19 cellular contexts compared by ENCODE assay signal in genomic region chr5:58322453-58322852, GRCh38.
DNase-seq lines count a peak whose midpoint lies in the region; ATAC-seq, FAIRE-seq and TF ChIP-seq lines count a peak whose summit lies in the region.
"Had no signal": no experiment of that assay in that cellular context is flagged by ENCODE, and none has a peak within 500 bp of the region (broad histone marks: within the 10 kb centered on the region; RNA-seq: fewer than 3 reads in every experiment).

No MANE protein-coding gene starts in this region.

- no peak for TF ChIP-seq CTCF in AG10803 (conservative IDR thresholded peaks at IDR 0.05; ENCODE audit: low read length)
- no peak for TF ChIP-seq CTCF in PC-3 (conservative IDR thresholded peaks at IDR 0.05; ENCODE audit: low read depth, low read length)
- TF ChIP-seq CTCF in H1 (IDR thresholded peaks at IDR 0.05; ENCODE audit: control extremely low read depth in 1 of 3, insufficient read depth in 1 of 3, low read depth in 1 of 3, low read length in 3 of 3) = no peak
- TF ChIP-seq CTCF in uterus (IDR thresholded peaks at IDR 0.05) = no peak
- TF ChIP-seq CTCF in heart right ventricle (IDR thresholded peaks at IDR 0.05) = no peak

- H4K91ac ChIP-seq in H1 (replicated peaks; ENCODE audit: insufficient read length, low read length) = no peak overlapping the region

- no peak overlapping the region for H3K4ac ChIP-seq in H1 (replicated peaks; ENCODE audit: insufficient read length, low read depth, low read length)

- H3K56ac ChIP-seq in H1 (replicated peaks; ENCODE audit: insufficient read length, low read depth, low read length) = no peak overlapping the region

- no peak overlapping the region for H2BK120ac ChIP-seq in H1 (replicated peaks; ENCODE audit: low read depth, low read length)

- no peaks in the 10 kb centered on the region for H3K9me2 ChIP-seq in PC-3 (replicated peaks; ENCODE audit: low read length)

- BruUV-seq in PC-3 (replicated peaks; lab: Mats Ljungman, UMichigan) = no TSS peak

- H3K9ac ChIP-seq in PC-3 (ENCODE audit: low read length) (no peak overlapping the region), H1 (replicated peaks in 1 of 4; ENCODE audit: extremely low read depth in 1 of 4, low read depth in 3 of 4, low read length in 3 of 4) (no peak overlapping the region)
- H3K9ac ChIP-seq: BLaER1 treated with 17β-estradiol and CSF1 and Interleukin-3, amounts not matched to agents 10 nM and 100 nM had no signal

- H3K27me3 ChIP-seq in PC-3 (ENCODE audit: low read length) (no peaks in the 10 kb centered on the region), H1 (replicated peaks in 1 of 4; ENCODE audit: control insufficient read depth in 3 of 4, extremely low read depth in 1 of 4, insufficient read depth in 3 of 4, low read length in 3 of 4) (no peaks in the 10 kb centered on the region), uterus (no peaks in the 10 kb centered on the region), heart right ventricle (no peaks in the 10 kb centered on the region)
- H3K27me3 ChIP-seq: BLaER1 treated with 17β-estradiol and CSF1 and Interleukin-3, amounts not matched to agents 10 nM and 100 nM; esophagus squamous epithelium; right atrium auricular region had no signal

- FAIRE-seq in H1 (lab: Jason Lieb, UNC) = no peak
- FAIRE-seq: HepG2 had no signal

- 0 out of 2 replicates have a peak overlapping the region, but pooled peaks have one; percentile 22 for H3K4me2 ChIP-seq in PC-3 (ENCODE audit: low read length)
- H3K4me2 ChIP-seq in H1 (ENCODE audit: insufficient read depth in 1 of 2, low read depth in 2 of 2, low read length in 2 of 2) = no peak overlapping the region
- H3K4me2 ChIP-seq: BLaER1 treated with 17β-estradiol and CSF1 and Interleukin-3, amounts not matched to agents 10 nM and 100 nM had no signal

- H3K79me1 ChIP-seq in H1 (ENCODE audit: low read depth, low read length) = no peaks in the 10 kb centered on the region

- no peak overlapping the region for H3K18ac ChIP-seq in H1 (ENCODE audit: extremely low read depth, low read length)

- H2BK12ac ChIP-seq in H1 (ENCODE audit: low read depth, low read length) = no peak overlapping the region

- intact Hi-C loops in PC-3 (cut with micrococcal nuclease) (loop anchor here (10.0 kb wide), 1 partner anchor 78 kb away; no protein-coding TSS in a partner anchor), uterus (cut with DNase I; ENCODE audit: low total_unique reads) (no loop called here), heart right ventricle (cut with DNase I) (no loop called here)

- H4K5ac ChIP-seq in H1 (ENCODE audit: insufficient read length, low read depth, low read length) = no peak overlapping the region

- TF ChIP-seq RAD21 in H1 (IDR thresholded peaks at IDR 0.05 in 1 of 2, conservative IDR thresholded peaks at IDR 0.05 in 1 of 2; ENCODE audit: low read depth in 2 of 2, low read length in 2 of 2) = no peak

- no peak overlapping the region for H2BK20ac ChIP-seq in H1 (ENCODE audit: low read length)

- H3K79me2 ChIP-seq in PC-3 (ENCODE audit: low read length) (no peaks in the 10 kb centered on the region), H1 (ENCODE audit: control insufficient read depth in 1 of 2, insufficient read depth in 2 of 2, low read length in 2 of 2) (no peaks in the 10 kb centered on the region)

- ATAC-seq in PC-3 = peak; percentile 29; the same call in 1 of the 2 replicates
- ATAC-seq in HG03196 (IDR thresholded peaks at IDR 0.05; ENCODE audit: unreplicated experiment) = no peak
- no peak for ATAC-seq in heart right ventricle
- ATAC-seq: HepG2; stimulated activated memory B cell treated with anti-CD40 and anti-IgM and Interleukin-4, amounts not matched to agents 10 μg/mL and 1 μg/mL and 100 μg/mL, for 72 hours had no signal

- no peaks in the 10 kb centered on the region for H3F3A ChIP-seq in PC-3 (ENCODE audit: low read length, unreplicated experiment)

- H4K20me1 ChIP-seq in PC-3 (ENCODE audit: low read length) (no peaks in the 10 kb centered on the region), H1 (replicated peaks in 1 of 2; ENCODE audit: control insufficient read depth in 1 of 2, insufficient read depth in 2 of 2, low read length in 2 of 2) (no peaks in the 10 kb centered on the region)
- H4K20me1 ChIP-seq: BLaER1 treated with 17β-estradiol and CSF1 and Interleukin-3, amounts not matched to agents 10 nM and 100 nM had no signal

- no peak overlapping the region for H2BK5ac ChIP-seq in H1 (ENCODE audit: low read depth, low read length)

- WGBS in H1 (ENCODE audit: extremely low coverage in 1 of 2, insufficient coverage in 1 of 2, insufficient read length in 1 of 2, insufficient replicate concordance in 2 of 2, low coverage in 1 of 2, low lambda C conversion rate in 2 of 2, missing lambda C conversion rate in 1 of 2), 2 experiments = 59% methylated on average over 3 of the region's 3 CpGs; no CpG with 5 or more reads in 1 of the 2 experiments
- WGBS in heart right ventricle, 2 donors = 44 to 51% methylated on average over 3 of the region's 3 CpGs

- H4K8ac ChIP-seq in H1 (ENCODE audit: extremely low read depth, insufficient read depth, low read length) = no peak overlapping the region

- H3K23me2 ChIP-seq in H1 (ENCODE audit: low read depth, low read length) = no peaks in the 10 kb centered on the region

- CTCF ChIA-PET in PC-3 (lab: Charles Lee) (no interaction called here), H1 (lab: Charles Lee; ENCODE audit: partially characterized antibody) (interaction anchor here (0.8 to 1.4 kb wide), 2 partner anchors 13 to 138 kb away, joined by 3 to 4 read pairs; partner anchors contain the start of gene PLK2)

- H3K14ac ChIP-seq in H1 (ENCODE audit: insufficient read length) = no peak overlapping the region

- H3K36me3 ChIP-seq in PC-3 (ENCODE audit: low read depth, low read length) (no peaks in the 10 kb centered on the region), H1 (ENCODE audit: control insufficient read depth in 2 of 4, insufficient read depth in 4 of 4, low read length in 3 of 4) (no peaks in the 10 kb centered on the region), uterus (no peaks in the 10 kb centered on the region), heart right ventricle (no peaks in the 10 kb centered on the region)
- H3K36me3 ChIP-seq: BLaER1 treated with 17β-estradiol and CSF1 and Interleukin-3, amounts not matched to agents 10 nM and 100 nM; esophagus squamous epithelium; right atrium auricular region had no signal

- H2BK15ac ChIP-seq in H1 (ENCODE audit: low read length) = no peak overlapping the region

- H3K4me3 ChIP-seq in AG10803 (ENCODE audit: low read length) (no peak overlapping the region), PC-3 (ENCODE audit: low read length) (no peak overlapping the region; the same call in 1 of the 2 replicates), H1 (ENCODE audit: extremely low read depth in 1 of 4, insufficient read depth in 2 of 4, low read depth in 3 of 4, low read length in 4 of 4) (no peak overlapping the region), uterus (no peak overlapping the region), heart right ventricle (no peak overlapping the region)
- H3K4me3 ChIP-seq: BLaER1 treated with 17β-estradiol and CSF1 and Interleukin-3, amounts not matched to agents 10 nM and 100 nM; esophagus squamous epithelium; right atrium auricular region had no signal

- TF ChIP-seq POLR2A in H1 (IDR thresholded peaks at IDR 0.05; ENCODE audit: control extremely low read depth in 1 of 2, low read depth in 2 of 2, low read length in 2 of 2) (no peak), uterus (IDR thresholded peaks at IDR 0.05) (no peak)

- no peaks in the 10 kb centered on the region for H3K9me3 ChIP-seq in PC-3 (ENCODE audit: low read length)
- no peaks in the 10 kb centered on the region for H3K9me3 ChIP-seq in H1 (ENCODE audit: insufficient read depth in 2 of 2, low read depth in 1 of 2, low read length in 1 of 2)
- no peaks in the 10 kb centered on the region for H3K9me3 ChIP-seq in uterus
- no peaks in the 10 kb centered on the region for H3K9me3 ChIP-seq in heart right ventricle
- H3K9me3 ChIP-seq: BLaER1 treated with 17β-estradiol and CSF1 and Interleukin-3, amounts not matched to agents 10 nM and 100 nM; esophagus squamous epithelium; right atrium auricular region had no signal

- TF ChIP-seq EP300 in H1 (IDR thresholded peaks at IDR 0.05; ENCODE audit: borderline replicate concordance in 1 of 2, low read depth in 2 of 2, low read length in 2 of 2) = no peak

- H2AFZ ChIP-seq in PC-3 (ENCODE audit: low read length) (no peak overlapping the region), H1 (ENCODE audit: low read length) (peak overlapping the region; percentile 61)

- no peak overlapping the region for H3K23ac ChIP-seq in H1 (ENCODE audit: insufficient read length)

- peak; percentile 57 for DNase-seq in AG10803 (ENCODE audit: low read depth)
- DNase-seq in PC-3 = peak; percentile 51
- DNase-seq in H1 (ENCODE audit: low read depth in 1 of 2, low spot score in 2 of 2) = no peak
- peak; percentile 36 for DNase-seq in myocyte (ENCODE audit: low read depth)
- no peak for DNase-seq in uterus
- no peak for DNase-seq in activated gamma-delta T cell (lab: John Stamatoyannopoulos, UW)
- no peak for DNase-seq in heart right ventricle
- DNase-seq: activated naive CD4-positive, alpha-beta T cell; DMS79; esophagus squamous epithelium; NCI-H1436; NCI-H524 treated with DMSO at 0.1 percent for 48 hours; stimulated activated CD4-positive, alpha-beta T cell treated with anti-CD3 and anti-CD28 coated beads, Interleukin-4, amount 100 ng/mL, for 1 hour had no signal

- peaks cover 25% of the 10 kb centered on the region for H3K4me1 ChIP-seq in PC-3 (ENCODE audit: insufficient read depth, low read length)
- peaks cover 0 to 3% (median 0%) of the 10 kb centered on the region in 4 experiments; a peak in 3 of 7 replicates for H3K4me1 ChIP-seq in H1 (replicated peaks in 1 of 4; ENCODE audit: control insufficient read depth in 3 of 4, insufficient read depth in 4 of 4, low read length in 3 of 4)
- H3K4me1 ChIP-seq in uterus = no peaks in the 10 kb centered on the region
- H3K4me1 ChIP-seq in heart right ventricle = peaks cover 0 to under 1% (median 0%) of the 10 kb centered on the region in 9 donors
- H3K4me1 ChIP-seq: BLaER1 treated with 17β-estradiol and CSF1 and Interleukin-3, amounts not matched to agents 10 nM and 100 nM; right atrium auricular region had no signal

- POLR2A ChIA-PET in PC-3 (lab: Charles Lee; ENCODE audit: unreplicated experiment) (no interaction called here), H1 (lab: Charles Lee; ENCODE audit: partially characterized antibody) (interaction anchor here (1.0 kb wide), 1 partner anchor 32 kb away, joined by 3 read pairs; no protein-coding TSS in a partner anchor)

- H3K27ac ChIP-seq in PC-3 (ENCODE audit: low read length) = no peak overlapping the region
- H3K27ac ChIP-seq in H1 (ENCODE audit: low read depth, low read length) = no peak overlapping the region
- no peak overlapping the region for H3K27ac ChIP-seq in uterus
- H3K27ac ChIP-seq in heart right ventricle = no peak overlapping the region
- H3K27ac ChIP-seq: BLaER1 treated with 17β-estradiol and CSF1 and Interleukin-3, amounts not matched to agents 10 nM and 100 nM; right atrium auricular region; RWPE1 had no signal

- H2AK5ac ChIP-seq in H1 (ENCODE audit: low read depth, low read length) = no peak overlapping the region

TF ChIP-seq in H1, 55 proteins besides CTCF, POLR2A, EP300 and RAD21 (continues in another document):
- TF ChIP-seq HDAC2 (IDR thresholded peaks at IDR 0.05; ENCODE audit: borderline replicate concordance in 1 of 2, low read depth in 2 of 2, low read length in 2 of 2) = no peak

Comparison
In these comparisons a context has a peak if more than half of its experiments do, and no peak if none do; other contexts are left out.
1. DNase-seq: peak in AG10803 (single experiment), PC-3 (single experiment) and myocyte (single experiment); none in H1 (0 of 2), uterus (0 of 2), activated gamma-delta T cell (single experiment) and heart right ventricle (0 of 2).